Comparison of ENCODE assay signal across 9 cellular contexts in the genomic region with DNA sequence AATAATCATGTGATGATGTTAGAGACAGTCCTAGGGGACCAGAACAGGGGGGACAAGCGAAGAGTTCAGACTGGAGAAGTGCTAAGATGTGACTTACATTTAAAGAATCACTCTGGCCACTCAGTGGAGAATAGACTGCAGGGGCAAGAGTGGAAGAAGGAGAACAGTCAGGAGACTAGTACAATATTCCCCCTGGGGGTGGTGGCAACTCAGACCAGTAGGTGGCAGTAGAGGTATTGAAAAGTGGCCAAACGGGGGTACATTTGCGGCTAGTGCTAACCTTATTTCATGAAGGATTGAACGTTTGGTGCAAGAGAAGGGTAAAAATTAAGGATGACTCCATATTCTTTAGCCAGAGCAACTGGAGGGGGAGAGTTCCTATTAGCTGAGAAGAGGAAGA. TPM values are rescaled to one million over a fixed set of nuclear protein-coding genes. Genes with fewer than 3 reads are reported as not detected.
DNase-seq lines count a peak whose midpoint lies in the region; ATAC-seq and TF ChIP-seq lines count a peak whose summit lies in the region.
"Had no signal": no experiment of that assay in that cellular context is flagged by ENCODE, and none has a peak within 500 bp of the region (broad histone marks: within the 10 kb centered on the region; RNA-seq: fewer than 3 reads in every experiment).

No MANE protein-coding gene starts in this region.

- POLR2A ChIA-PET in Panc1 (lab: Charles Lee), result no interaction called here

- TF ChIP-seq CTCF in Panc1 (IDR thresholded peaks at IDR 0.05), result peak; percentile 71
- peak in 3 of 4 experiments; percentile 35 to 46 (median 39) for TF ChIP-seq CTCF in prostate gland (IDR thresholded peaks at IDR 0.05)

- H3K36me3 ChIP-seq in Panc1 (ENCODE audit: control insufficient read depth, insufficient read depth, low read length) (no peaks in the 10 kb centered on the region), prostate gland (no peaks in the 10 kb centered on the region)

- H3K27ac Mint-ChIP-seq in activated T-helper 1 cell treated with anti-CD3 and anti-CD28 coated beads, Interleukin-12 subunit alpha, Interleukin-12 subunit beta, Interleukin-2, Interleukin-4 antibody, amounts not matched to agents 30 ng/mL and 10 ng/mL and 1 ng/mL, durations not matched to agents 14 hours and 24 hours and 36 hours, result no peak overlapping the region

- no peaks in the 10 kb centered on the region for H3K9me3 Mint-ChIP-seq in activated T-helper 1 cell treated with anti-CD3 and anti-CD28 coated beads, Interleukin-12 subunit alpha, Interleukin-12 subunit beta, Interleukin-2, Interleukin-4 antibody, amounts not matched to agents 30 ng/mL and 10 ng/mL and 1 ng/mL, durations not matched to agents 14 hours and 24 hours and 36 hours

- H3K4me1 ChIP-seq in Panc1 (ENCODE audit: control insufficient read depth, insufficient read depth, low read length) (no peaks in the 10 kb centered on the region), prostate gland (replicated peaks) (no peaks in the 10 kb centered on the region)

- WGBS in prostate gland, result 37% methylated on average over 4 of the region's 4 CpGs

- intact Hi-C loops in Panc1 (cut with micrococcal nuclease; ENCODE audit: unreplicated experiment) (loop anchor here (2.0 to 10.0 kb wide), 2 partner anchors 67 to 187 kb away; no protein-coding TSS in a partner anchor), prostate gland (cut with DNase I) (loop anchor here (10.0 kb wide), 1 partner anchor 177 kb away; no protein-coding TSS in a partner anchor)
- intact Hi-C loops in activated T-helper 1 cell treated with anti-CD3 and anti-CD28 coated beads, Interleukin-12 subunit alpha, Interleukin-12 subunit beta, Interleukin-2, Interleukin-4 antibody, amounts not matched to agents 30 ng/mL and 10 ng/mL and 1 ng/mL, durations not matched to agents 14 hours and 24 hours and 36 hours (cut with micrococcal nuclease), result loop anchor here (1.0 to 10.0 kb wide), 4 partner anchors 67 to 1197 kb away; a partner anchor contains a TSS

- H3K9me3 ChIP-seq in Panc1 (ENCODE audit: control insufficient read depth, insufficient read depth, low read depth, low read length) (no peaks in the 10 kb centered on the region), prostate gland (no peaks in the 10 kb centered on the region)

- no peak overlapping the region for H3K4me3 Mint-ChIP-seq in activated T-helper 1 cell treated with anti-CD3 and anti-CD28 coated beads, Interleukin-12 subunit alpha, Interleukin-12 subunit beta, Interleukin-2, Interleukin-4 antibody, amounts not matched to agents 30 ng/mL and 10 ng/mL and 1 ng/mL, durations not matched to agents 14 hours and 24 hours and 36 hours

- no peak for ATAC-seq in Panc1
- ATAC-seq in HG03457 (IDR thresholded peaks at IDR 0.05; ENCODE audit: unreplicated experiment), result no peak
- no peak for ATAC-seq in GM19397 (IDR thresholded peaks at IDR 0.05; ENCODE audit: unreplicated experiment)

- H3K27me3 ChIP-seq in Panc1 (ENCODE audit: control insufficient read depth, insufficient read depth, low read length) (no peaks in the 10 kb centered on the region), prostate gland (replicated peaks; ENCODE audit: insufficient read depth) (no peaks in the 10 kb centered on the region)

- peaks cover 15% of the 10 kb centered on the region for H3K27me3 Mint-ChIP-seq in activated T-helper 1 cell treated with anti-CD3 and anti-CD28 coated beads, Interleukin-12 subunit alpha, Interleukin-12 subunit beta, Interleukin-2, Interleukin-4 antibody, amounts not matched to agents 30 ng/mL and 10 ng/mL and 1 ng/mL, durations not matched to agents 14 hours and 24 hours and 36 hours (ENCODE audit: insufficient read depth)

- no peaks in the 10 kb centered on the region for H3K36me3 Mint-ChIP-seq in activated T-helper 1 cell treated with anti-CD3 and anti-CD28 coated beads, Interleukin-12 subunit alpha, Interleukin-12 subunit beta, Interleukin-2, Interleukin-4 antibody, amounts not matched to agents 30 ng/mL and 10 ng/mL and 1 ng/mL, durations not matched to agents 14 hours and 24 hours and 36 hours (ENCODE audit: low read depth)

- DNase-seq in Daoy (ENCODE audit: low read depth) (peak; percentile 28), HuH-7 (ENCODE audit: low spot score) (peak; percentile 27), Panc1 (ENCODE audit: low read depth, low spot score) (peak; percentile 24), germinal center (ENCODE audit: low spot score) (peak; percentile 61), prostate gland (ENCODE audit: low spot score) (peak; percentile 5)
- peak; percentile 16 for DNase-seq in activated T-helper 1 cell treated with anti-CD3 and anti-CD28 coated beads, Interleukin-12 subunit alpha, Interleukin-12 subunit beta, Interleukin-2, Interleukin-4 antibody, amounts not matched to agents 30 ng/mL and 10 ng/mL and 1 ng/mL, durations not matched to agents 14 hours and 24 hours and 36 hours (ENCODE audit: low spot score)

- CTCF ChIA-PET in Panc1 (lab: Charles Lee), result interaction anchor here (1.4 kb wide), 1 partner anchor 68 kb away, joined by 3 read pairs; no protein-coding TSS in a partner anchor

- peaks cover 11% of the 10 kb centered on the region for H3K4me1 Mint-ChIP-seq in activated T-helper 1 cell treated with anti-CD3 and anti-CD28 coated beads, Interleukin-12 subunit alpha, Interleukin-12 subunit beta, Interleukin-2, Interleukin-4 antibody, amounts not matched to agents 30 ng/mL and 10 ng/mL and 1 ng/mL, durations not matched to agents 14 hours and 24 hours and 36 hours (ENCODE audit: low read depth)

- H3K4me3 ChIP-seq in Panc1 (ENCODE audit: low read depth in 2 of 2, low read length in 2 of 2) (no peak overlapping the region), prostate gland (no peak overlapping the region)

- BruUV-seq in Panc1 (replicated peaks; lab: Mats Ljungman, UMichigan), result no TSS peak

- in situ Hi-C loops in Panc1 (cut with HindIII; ENCODE audit: low pct_unique_long_range_greater_than_20kb, low sequenced_read_pairs), result no loop called here

- no peak for TF ChIP-seq POLR2A in prostate gland (IDR thresholded peaks at IDR 0.05)

- H3K27ac ChIP-seq in Panc1 (ENCODE audit: low read length) (no peak overlapping the region), prostate gland (no peak overlapping the region)

RNA-seq across cellular contexts. Expression of a gene that starts 2.7 kb away (rescaled TPM):
- total RNA-seq in Daoy (2014; rRNA removed; shearing (Covaris generic)), result 0.06 TPM in 1 of 2 replicates, not detected in the other
- total RNA-seq in Panc1 (2021; ENCODE audit: unreplicated experiment) (not detected), prostate gland (1 to 10 TPM in 1 of 2 donors, under 1 TPM in 1; 0.14 to 1.2 TPM)
- not detected for polyA plus RNA-seq in Panc1 (2012; ENCODE audit: insufficient read length)
- not detected in 2 replicates for total RNA-seq in activated T-helper 1 cell treated with anti-CD3 and anti-CD28 coated beads, Interleukin-12 subunit alpha, Interleukin-12 subunit beta, Interleukin-2, Interleukin-4 antibody, amounts not matched to agents 30 ng/mL and 10 ng/mL and 1 ng/mL, durations not matched to agents 14 hours and 24 hours and 36 hours
- total RNA-seq: activated CD8-positive, alpha-beta memory T cell treated with anti-CD3 and anti-CD28 coated beads for 36 hours had no signal

RNA-seq across cellular contexts. Expression of a gene that starts 4.7 kb away (rescaled TPM):
- 42.0 and 44.9 TPM in 2 replicates for total RNA-seq in Daoy (2014; rRNA removed; shearing (Covaris generic))
- total RNA-seq in Panc1 (2021; ENCODE audit: unreplicated experiment) (19.7 TPM), prostate gland (10 to 100 TPM in 1 of 2 donors, 1 to 10 TPM in 1; 8.9 to 20.1 TPM)
- polyA plus RNA-seq in Panc1 (2012; ENCODE audit: insufficient read length), result 19.8 TPM
- total RNA-seq in activated T-helper 1 cell treated with anti-CD3 and anti-CD28 coated beads, Interleukin-12 subunit alpha, Interleukin-12 subunit beta, Interleukin-2, Interleukin-4 antibody, amounts not matched to agents 30 ng/mL and 10 ng/mL and 1 ng/mL, durations not matched to agents 14 hours and 24 hours and 36 hours, result 4.3 and 4.9 TPM in 2 replicates

Comparison
In these comparisons a context has a peak if more than half of its experiments do, and no peak if none do; other contexts are left out.
1. DNase-seq: peak in every context shown above with its lines; median percentile 61 in germinal center; 28 in Daoy; 27 in HuH-7; 24 in Panc1; 16 in activated T-helper 1 cell treated with anti-CD3 and anti-CD28 coated beads, Interleukin-12 subunit alpha, Interleukin-12 subunit beta, Interleukin-2, Interleukin-4 antibody, amounts not matched to agents 30 ng/mL and 10 ng/mL and 1 ng/mL, durations not matched to agents 14 hours and 24 hours and 36 hours; 5 in prostate gland.